Comparison of ENCODE assay signal across 9 cellular contexts in the genomic region with DNA sequence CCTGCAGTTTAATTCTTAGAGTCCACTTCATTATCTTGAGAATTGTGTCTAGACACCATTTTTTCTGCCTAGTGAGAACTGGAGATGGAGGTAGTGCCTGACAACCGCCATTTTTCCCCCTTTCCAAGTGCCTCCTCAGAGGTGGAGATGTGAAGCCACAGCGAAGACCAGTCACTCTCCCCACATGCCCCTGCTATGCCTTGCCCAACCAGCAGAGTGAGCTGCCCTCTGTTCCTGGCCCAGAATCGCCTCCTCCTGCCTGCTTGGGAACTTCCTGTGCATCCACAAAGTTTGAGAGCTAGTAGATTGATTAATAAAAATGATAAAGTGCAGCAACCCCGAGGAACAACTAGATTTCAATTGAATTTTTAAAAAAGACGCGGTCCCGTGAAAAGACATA.
DNase-seq lines count a peak whose midpoint lies in the region; ATAC-seq and TF ChIP-seq lines count a peak whose summit lies in the region.
"Had no signal": no experiment of that assay in that cellular context is flagged by ENCODE, and none has a peak within 500 bp of the region (broad histone marks: within the 10 kb centered on the region; RNA-seq: fewer than 3 reads in every experiment).

No MANE protein-coding gene starts in this region.

- DNase-seq in DMS 273 (lab: John Stamatoyannopoulos, UW; ENCODE audit: unreplicated experiment), result peak; percentile 63
- DNase-seq in DMS 273 treated with DMSO at 0.1 percent for 48 hours (lab: John Stamatoyannopoulos, UW), result no peak
- peak; percentile 76 for DNase-seq in HEK293T (ENCODE audit: extremely low spot score)
- DNase-seq in activated CD4-positive, CD25-positive, alpha-beta regulatory T cell treated with anti-CD3 and anti-CD28 coated beads, Interleukin-2, amount 50 U/mL, for 72 hours, result no peak

- no peak overlapping the region for H3K4me3 ChIP-seq in WI38 (ENCODE audit: low read depth, low read length)
- no peak overlapping the region for H3K4me3 ChIP-seq in liver (ENCODE audit: low read depth in 1 of 3, low read length in 3 of 3)
- H3K4me3 ChIP-seq: mucosa of descending colon had no signal

- no peaks in the 10 kb centered on the region for H3K9me3 ChIP-seq in liver (ENCODE audit: control insufficient read depth in 4 of 4, low read length in 3 of 4)
- H3K9me3 ChIP-seq: mucosa of descending colon had no signal

- no peak overlapping the region for H3K27ac ChIP-seq in liver (ENCODE audit: low read depth in 1 of 2, low read length in 2 of 2)

- H3K36me3 ChIP-seq in liver (ENCODE audit: control insufficient read depth in 4 of 4, insufficient read depth in 3 of 4, low read depth in 1 of 4, low read length in 3 of 4), result no peaks in the 10 kb centered on the region

- TF ChIP-seq CTCF in WI38 (IDR thresholded peaks at IDR 0.05; ENCODE audit: low read depth, low read length) (peak; percentile 78), liver (IDR thresholded peaks at IDR 0.05; ENCODE audit: low read depth, low read length, missing input control) (peak; percentile 39)

- 58% methylated on average over 7 of the region's 7 CpGs for WGBS in liver

- TF ChIP-seq RAD21 in liver (IDR thresholded peaks at IDR 0.05), result peak; percentile 58 to 75

- H3K27me3 ChIP-seq in liver (ENCODE audit: control insufficient read depth in 4 of 4, insufficient read depth in 4 of 4, low read length in 3 of 4), result peaks cover 0 to 3% (median 0%) of the 10 kb centered on the region in 4 donors

- CTCF ChIA-PET in HEK293T (lab: Yijun Ruan, JAX), result interaction anchor here (0.6 to 1.6 kb wide), 5 partner anchors 14 to 875 kb away, joined by 3 to 6 read pairs (median 5); no protein-coding TSS in a partner anchor

- H3K9ac ChIP-seq in liver (ENCODE audit: low read depth in 1 of 2, low read length in 2 of 2), result no peak overlapping the region

- ATAC-seq in HG02981 (IDR thresholded peaks at IDR 0.05; ENCODE audit: unreplicated experiment), result no peak
- no peak for ATAC-seq in HG02973 (IDR thresholded peaks at IDR 0.05; ENCODE audit: unreplicated experiment)
- ATAC-seq: mucosa of descending colon had no signal

- H3K4me1 ChIP-seq in liver (ENCODE audit: control insufficient read depth in 4 of 4, insufficient read depth in 4 of 4, low read length in 3 of 4), result no peaks in the 10 kb centered on the region

- POLR2A ChIA-PET in HEK293T (lab: Yijun Ruan, JAX), result no interaction called here

TF ChIP-seq in HEK293T, 16 proteins besides CTCF, POLR2A, EP300 and RAD21:
- TF ChIP-seq SP1 (IDR thresholded peaks at IDR 0.05), result no peak
- TF ChIP-seq BHLHE40 (IDR thresholded peaks at IDR 0.05; ENCODE audit: borderline replicate concordance), result no peak
- no peak for TF ChIP-seq TARDBP (IDR thresholded peaks at IDR 0.05)
- no peak for TF ChIP-seq FOXA1 (IDR thresholded peaks at IDR 0.05)
- no peak for TF ChIP-seq ELF4 (IDR thresholded peaks at IDR 0.05)
- no peak for TF ChIP-seq ARNT (IDR thresholded peaks at IDR 0.05)
- no peak for TF ChIP-seq HDGF (IDR thresholded peaks at IDR 0.05; ENCODE audit: borderline replicate concordance)
- TF ChIP-seq LEF1 (IDR thresholded peaks at IDR 0.05; ENCODE audit: borderline replicate concordance), result no peak
- no peak for TF ChIP-seq FOXM1 (IDR thresholded peaks at IDR 0.05; ENCODE audit: borderline replicate concordance)

TF ChIP-seq in liver, 16 proteins besides CTCF, POLR2A, EP300 and RAD21:
- TF ChIP-seq HNF4G (IDR thresholded peaks at IDR 0.05), result no peak
- TF ChIP-seq, protein P1, sequence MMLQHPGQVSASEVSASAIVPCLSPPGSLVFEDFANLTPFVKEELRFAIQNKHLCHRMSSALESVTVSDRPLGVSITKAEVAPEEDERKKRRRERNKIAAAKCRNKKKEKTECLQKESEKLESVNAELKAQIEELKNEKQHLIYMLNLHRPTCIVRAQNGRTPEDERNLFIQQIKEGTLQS (IDR thresholded peaks at IDR 0.05), result no peak
- no peak for TF ChIP-seq JUND (IDR thresholded peaks at IDR 0.05)
- TF ChIP-seq EGR1 (IDR thresholded peaks at IDR 0.05; ENCODE audit: low read depth in 2 of 2), result no peak
- TF ChIP-seq FOXA1 (IDR thresholded peaks at IDR 0.05), result no peak
- TF ChIP-seq, protein P2, sequence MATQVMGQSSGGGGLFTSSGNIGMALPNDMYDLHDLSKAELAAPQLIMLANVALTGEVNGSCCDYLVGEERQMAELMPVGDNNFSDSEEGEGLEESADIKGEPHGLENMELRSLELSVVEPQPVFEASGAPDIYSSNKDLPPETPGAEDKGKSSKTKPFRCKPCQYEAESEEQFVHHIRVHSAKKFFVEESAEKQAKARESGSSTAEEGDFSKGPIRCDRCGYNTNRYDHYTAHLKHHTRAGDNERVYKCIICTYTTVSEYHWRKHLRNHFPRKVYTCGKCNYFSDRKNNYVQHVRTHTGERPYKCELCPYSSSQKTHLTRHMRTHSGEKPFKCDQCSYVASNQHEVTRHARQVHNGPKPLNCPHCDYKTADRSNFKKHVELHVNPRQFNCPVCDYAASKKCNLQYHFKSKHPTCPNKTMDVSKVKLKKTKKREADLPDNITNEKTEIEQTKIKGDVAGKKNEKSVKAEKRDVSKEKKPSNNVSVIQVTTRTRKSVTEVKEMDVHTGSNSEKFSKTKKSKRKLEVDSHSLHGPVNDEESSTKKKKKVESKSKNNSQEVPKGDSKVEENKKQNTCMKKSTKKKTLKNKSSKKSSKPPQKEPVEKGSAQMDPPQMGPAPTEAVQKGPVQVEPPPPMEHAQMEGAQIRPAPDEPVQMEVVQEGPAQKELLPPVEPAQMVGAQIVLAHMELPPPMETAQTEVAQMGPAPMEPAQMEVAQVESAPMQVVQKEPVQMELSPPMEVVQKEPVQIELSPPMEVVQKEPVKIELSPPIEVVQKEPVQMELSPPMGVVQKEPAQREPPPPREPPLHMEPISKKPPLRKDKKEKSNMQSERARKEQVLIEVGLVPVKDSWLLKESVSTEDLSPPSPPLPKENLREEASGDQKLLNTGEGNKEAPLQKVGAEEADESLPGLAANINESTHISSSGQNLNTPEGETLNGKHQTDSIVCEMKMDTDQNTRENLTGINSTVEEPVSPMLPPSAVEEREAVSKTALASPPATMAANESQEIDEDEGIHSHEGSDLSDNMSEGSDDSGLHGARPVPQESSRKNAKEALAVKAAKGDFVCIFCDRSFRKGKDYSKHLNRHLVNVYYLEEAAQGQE (IDR thresholded peaks at IDR 0.05), result no peak
- no peak for TF ChIP-seq TAF1 (conservative IDR thresholded peaks at IDR 0.05)
- TF ChIP-seq, protein P3, sequence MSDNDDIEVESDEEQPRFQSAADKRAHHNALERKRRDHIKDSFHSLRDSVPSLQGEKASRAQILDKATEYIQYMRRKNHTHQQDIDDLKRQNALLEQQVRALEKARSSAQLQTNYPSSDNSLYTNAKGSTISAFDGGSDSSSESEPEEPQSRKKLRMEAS (IDR thresholded peaks at IDR 0.05), result no peak
- no peak for TF ChIP-seq RXRA (IDR thresholded peaks at IDR 0.05)

Comparison
In these comparisons a context has a peak if more than half of its experiments do, and no peak if none do; other contexts are left out.
1. DNase-seq: peak in DMS 273 (single experiment) and HEK293T (single experiment); none in DMS 273 treated with DMSO at 0.1 percent for 48 hours (single experiment) and activated CD4-positive, CD25-positive, alpha-beta regulatory T cell treated with anti-CD3 and anti-CD28 coated beads, Interleukin-2, amount 50 U/mL, for 72 hours (single experiment).